In the genomic region with DNA sequence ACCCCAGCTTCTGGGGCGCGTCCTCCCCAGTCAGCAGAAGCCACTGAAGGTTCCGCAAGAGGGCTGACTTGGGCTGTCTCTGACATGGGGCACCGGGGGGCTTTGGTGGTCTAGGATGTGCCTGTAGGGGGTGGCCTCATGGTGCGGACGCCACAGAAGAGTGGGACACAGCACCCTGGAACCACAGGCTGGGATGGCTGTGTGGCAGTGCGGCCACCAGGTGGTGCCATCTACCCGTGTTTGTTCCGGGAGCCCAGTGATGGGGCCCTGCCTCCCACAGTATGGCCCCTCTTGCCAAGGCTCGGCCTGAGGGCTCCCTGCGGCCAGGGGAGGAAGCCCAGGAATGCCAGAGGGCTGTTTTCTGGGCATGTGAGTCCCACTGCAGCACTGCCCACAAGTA, we compare ENCODE assay signal across 8 cellular contexts. TPM values are rescaled to one million over a fixed set of nuclear protein-coding genes. Genes with fewer than 3 reads are reported as not detected.
DNase-seq lines count a peak whose midpoint lies in the region; ATAC-seq and TF ChIP-seq lines count a peak whose summit lies in the region.
"Not testable (repeated sequence)": the region's sequence is repeated elsewhere in the genome, so short reads cannot be mapped to it uniquely, and the experiment has no call there.

No MANE protein-coding gene starts in this region.

- POLR2A ChIA-PET in activated CD8-positive, alpha-beta T cell treated with anti-CD3 and anti-CD28 coated beads for 36 hours (lab: Charles Lee) = not testable (repeated sequence)

- TF ChIP-seq CTCF in GM13976 (IDR thresholded peaks at IDR 0.05; ENCODE audit: borderline replicate concordance, control extremely low read depth, extremely low read depth, insufficient read depth, missing control alignments) = peak; percentile 17
- TF ChIP-seq CTCF in activated CD8-positive, alpha-beta T cell treated with anti-CD3 and anti-CD28 coated beads for 36 hours (IDR thresholded peaks at IDR 0.05) = peak; percentile 18
- TF ChIP-seq CTCF in chondrocyte (IDR thresholded peaks at IDR 0.05) = peak; percentile 59
- not testable (repeated sequence) for TF ChIP-seq CTCF in lower lobe of right lung (IDR thresholded peaks at IDR 0.05)

- intact Hi-C loops in activated CD8-positive, alpha-beta T cell treated with anti-CD3 and anti-CD28 coated beads for 36 hours (cut with micrococcal nuclease); lower lobe of right lung (cut with DNase I): not testable (repeated sequence)

- H3K27ac ChIP-seq in lower lobe of right lung = not testable (repeated sequence)

- not testable (repeated sequence) for H3K4me3 Mint-ChIP-seq in activated CD8-positive, alpha-beta T cell treated with anti-CD3 and anti-CD28 coated beads for 36 hours; chondrocyte (ENCODE audit: unreplicated experiment); stimulated activated memory B cell treated with anti-CD40 and anti-IgM and Interleukin-4, amounts not matched to agents 10 μg/mL and 1 μg/mL and 100 μg/mL, for 72 hours

- ATAC-seq in GM19468 (IDR thresholded peaks at IDR 0.05; ENCODE audit: extremely low read depth, unreplicated experiment) = peak; percentile 39
- peak; percentile 98 for ATAC-seq in HG02759 (IDR thresholded peaks at IDR 0.05; ENCODE audit: unreplicated experiment)
- peak; percentile 99 for ATAC-seq in HG03354 (IDR thresholded peaks at IDR 0.05; ENCODE audit: poor library complexity, severe bottlenecking, unreplicated experiment)
- peak; percentile 97 for ATAC-seq in activated CD8-positive, alpha-beta T cell treated with anti-CD3 and anti-CD28 coated beads for 36 hours
- peak; percentile 94 to 96 for ATAC-seq in lower lobe of right lung
- peak; percentile 91 for ATAC-seq in stimulated activated memory B cell treated with anti-CD40 and anti-IgM and Interleukin-4, amounts not matched to agents 10 μg/mL and 1 μg/mL and 100 μg/mL, for 72 hours

- not testable (repeated sequence) for H3K36me3 Mint-ChIP-seq in activated CD8-positive, alpha-beta T cell treated with anti-CD3 and anti-CD28 coated beads for 36 hours (ENCODE audit: low read depth); chondrocyte (ENCODE audit: low read depth); stimulated activated memory B cell treated with anti-CD40 and anti-IgM and Interleukin-4, amounts not matched to agents 10 μg/mL and 1 μg/mL and 100 μg/mL, for 72 hours

- not testable (repeated sequence) for H3K4me3 ChIP-seq in lower lobe of right lung

- CTCF ChIA-PET in activated CD8-positive, alpha-beta T cell treated with anti-CD3 and anti-CD28 coated beads for 36 hours (lab: Charles Lee) = not testable (repeated sequence)

- not testable (repeated sequence) for DNase-seq in GM13976 (ENCODE audit: low spot score); chondrocyte (ENCODE audit: low spot score); lower lobe of right lung
- peak; percentile 28 for DNase-seq in activated CD8-positive, alpha-beta T cell treated with anti-CD3 and anti-CD28 coated beads for 36 hours

- H3K27ac Mint-ChIP-seq in activated CD8-positive, alpha-beta T cell treated with anti-CD3 and anti-CD28 coated beads for 36 hours; chondrocyte (ENCODE audit: unreplicated experiment); stimulated activated memory B cell treated with anti-CD40 and anti-IgM and Interleukin-4, amounts not matched to agents 10 μg/mL and 1 μg/mL and 100 μg/mL, for 72 hours: not testable (repeated sequence)

- in situ Hi-C loops in GM13976 (cut with MboI; ENCODE audit: low sequenced_read_pairs, unreplicated experiment) = not testable (repeated sequence)

- H3K27me3 ChIP-seq in lower lobe of right lung (ENCODE audit: low read depth) = not testable (repeated sequence)

- not testable (repeated sequence) for H3K4me1 Mint-ChIP-seq in activated CD8-positive, alpha-beta T cell treated with anti-CD3 and anti-CD28 coated beads for 36 hours (ENCODE audit: low read depth); chondrocyte (ENCODE audit: low read depth); stimulated activated memory B cell treated with anti-CD40 and anti-IgM and Interleukin-4, amounts not matched to agents 10 μg/mL and 1 μg/mL and 100 μg/mL, for 72 hours

- not testable (repeated sequence) for H3K36me3 ChIP-seq in lower lobe of right lung

- H3K9me3 ChIP-seq in lower lobe of right lung = not testable (repeated sequence)

- not testable (repeated sequence) for H3K9me3 Mint-ChIP-seq in activated CD8-positive, alpha-beta T cell treated with anti-CD3 and anti-CD28 coated beads for 36 hours; chondrocyte (ENCODE audit: low read depth); stimulated activated memory B cell treated with anti-CD40 and anti-IgM and Interleukin-4, amounts not matched to agents 10 μg/mL and 1 μg/mL and 100 μg/mL, for 72 hours

- not testable (repeated sequence) for H3K4me1 ChIP-seq in lower lobe of right lung

- H3K27me3 Mint-ChIP-seq in activated CD8-positive, alpha-beta T cell treated with anti-CD3 and anti-CD28 coated beads for 36 hours; chondrocyte (ENCODE audit: low read depth); stimulated activated memory B cell treated with anti-CD40 and anti-IgM and Interleukin-4, amounts not matched to agents 10 μg/mL and 1 μg/mL and 100 μg/mL, for 72 hours: not testable (repeated sequence)

RNA-seq across cellular contexts. Expression of gene GOLGA6L9, which starts 38.6 kb away (rescaled TPM):
- 1 to 10 TPM; 3.8 to 3.9 TPM for total RNA-seq in activated CD8-positive, alpha-beta T cell treated with anti-CD3 and anti-CD28 coated beads for 36 hours
- total RNA-seq in chondrocyte (2.4 to 4.2 TPM (median 2.9 TPM) in 3 replicates), lower lobe of right lung (6.0 TPM)

Comparison
In these comparisons a context has a peak if more than half of its experiments do, and no peak if none do; other contexts are left out.
1. ATAC-seq: peak in every context shown above with its lines; median percentile 99 in HG03354; 98 in HG02759; 97 in activated CD8-positive, alpha-beta T cell treated with anti-CD3 and anti-CD28 coated beads for 36 hours; 95 in lower lobe of right lung; 91 in stimulated activated memory B cell treated with anti-CD40 and anti-IgM and Interleukin-4, amounts not matched to agents 10 μg/mL and 1 μg/mL and 100 μg/mL, for 72 hours; 39 in GM19468.